ENCODE assay signal across 8 cellular contexts in the genomic region with DNA sequence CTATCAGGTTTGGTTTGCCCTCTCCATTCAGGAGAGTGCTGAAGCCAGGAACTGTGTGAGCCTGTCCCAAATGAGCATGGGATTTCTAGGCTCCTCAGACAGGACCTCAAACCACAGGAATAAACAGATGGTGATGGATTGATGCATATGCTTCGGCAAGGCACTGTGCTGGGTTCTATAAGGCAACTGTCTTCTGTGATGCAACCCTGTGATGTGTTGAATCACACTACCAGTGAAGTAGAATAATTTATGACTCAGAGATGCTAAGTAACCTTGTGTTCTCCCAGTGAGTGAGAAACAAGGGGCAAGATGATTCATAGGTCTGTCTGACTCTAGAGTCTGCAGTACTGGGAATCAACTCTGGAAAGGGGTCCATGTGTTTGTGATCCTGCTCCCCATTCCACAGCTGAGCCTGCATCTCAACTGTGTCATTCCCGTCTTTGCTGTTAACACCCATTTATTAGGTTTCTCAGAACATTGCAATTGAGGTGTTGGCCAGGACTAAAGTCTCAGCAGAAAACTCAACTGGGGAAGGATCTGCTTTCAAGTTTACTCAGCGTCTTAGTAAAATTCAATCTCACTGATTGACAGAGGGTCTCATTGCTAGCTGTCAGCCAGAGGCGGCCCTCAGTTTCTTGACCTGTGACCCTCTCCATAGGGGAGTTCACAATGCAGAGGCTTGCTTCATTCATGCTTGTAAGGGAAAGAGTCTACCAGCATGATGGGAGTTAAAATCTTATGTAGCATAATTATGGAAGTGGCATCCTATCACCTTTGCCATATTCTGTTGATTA.
A peak's percentile ranks its signal among the peaks of the same experiment; 100 is the strongest.
DNase-seq lines count a peak whose midpoint lies in the region; ATAC-seq lines count a peak whose summit lies in the region.

No MANE protein-coding gene starts in this region.

- peaks cover 20% of the 10 kb centered on the region for H3K4me1 ChIP-seq in SJSA1 (replicated peaks)

- H3K4me3 ChIP-seq in SJSA1, result no peak overlapping the region

- H3K27me3 ChIP-seq in SJSA1 (replicated peaks), result no peaks in the 10 kb centered on the region

- H3K36me3 ChIP-seq in SJSA1, result no peaks in the 10 kb centered on the region

- DNase-seq in NCI-H2171 treated with DMSO at 0.1 percent for 48 hours (lab: John Stamatoyannopoulos, UW), result peak; percentile 24
- DNase-seq in NCI-H2171 (lab: John Stamatoyannopoulos, UW), result no peak
- peak; percentile 44 to 45 for DNase-seq in SJSA1 (ENCODE audit: low read depth in 1 of 2, low spot score in 2 of 2)
- peak; percentile 16 for DNase-seq in stimulated activated CD4-positive, alpha-beta T cell treated with anti-CD3 and anti-CD28 coated beads, Interleukin-2, amount 100 ng/mL, for 4 hours (ENCODE audit: low read depth)

- peak overlapping the region; percentile 36; the same call in 1 of the 2 replicates for H3K27ac ChIP-seq in SJSA1

- no peaks in the 10 kb centered on the region for H3K9me3 ChIP-seq in SJSA1 (replicated peaks)

- ATAC-seq in esophagus mucosa (peak; percentile 98), GM21737 (IDR thresholded peaks at IDR 0.05; ENCODE audit: unreplicated experiment) (no peak), HG02763 (IDR thresholded peaks at IDR 0.05; ENCODE audit: unreplicated experiment) (no peak), HG03432 (IDR thresholded peaks at IDR 0.05; ENCODE audit: unreplicated experiment) (no peak)
